9 cellular contexts compared by ENCODE assay signal in the genomic region with DNA sequence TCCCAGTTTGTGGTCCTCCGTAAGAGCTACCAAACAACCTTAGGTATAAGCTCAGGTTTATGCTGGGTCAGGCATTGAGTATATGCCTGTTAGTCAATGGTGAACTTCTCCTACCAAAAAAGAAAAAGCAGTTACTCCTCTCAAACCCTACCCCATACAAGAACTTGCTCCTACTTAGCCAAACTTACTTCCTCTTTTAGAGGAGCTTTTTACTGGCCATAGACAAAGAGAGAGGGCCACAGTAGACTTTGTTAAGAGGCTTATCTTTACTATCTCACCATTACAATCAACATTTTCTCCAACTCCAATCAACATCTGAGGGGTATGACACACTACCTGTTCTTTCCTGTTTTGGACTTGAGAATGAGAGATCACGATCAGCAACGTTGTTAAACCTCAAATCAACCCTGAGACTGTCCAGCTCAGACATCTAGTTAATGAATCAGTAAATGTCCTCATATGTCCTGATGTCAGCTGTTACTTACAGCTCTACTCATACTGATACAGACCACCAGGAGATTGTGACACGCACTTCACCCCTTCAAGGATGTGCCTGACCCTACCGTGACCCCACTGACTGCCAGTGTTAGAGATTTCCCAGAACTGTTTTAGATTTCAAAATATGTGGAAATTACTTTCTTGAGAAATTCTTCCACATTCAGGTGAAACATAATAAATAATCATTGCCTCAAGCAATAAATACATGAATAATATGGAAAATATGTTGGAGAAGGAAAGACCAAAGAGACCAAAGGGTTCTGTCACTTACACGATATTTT. TPM values are rescaled to one million over a fixed set of nuclear protein-coding genes. Genes with fewer than 3 reads are reported as not detected.
DNase-seq lines count a peak whose midpoint lies in the region; TF ChIP-seq lines count a peak whose summit lies in the region.
"Had no signal": no experiment of that assay in that cellular context is flagged by ENCODE, and none has a peak within 500 bp of the region (broad histone marks: within the 10 kb centered on the region; RNA-seq: fewer than 3 reads in every experiment).

No MANE protein-coding gene starts in this region.

- H3K4me1 ChIP-seq in adipocyte (ENCODE audit: control insufficient read depth, insufficient read depth, low read length) (peaks cover 20% of the 10 kb centered on the region), testis (no peaks in the 10 kb centered on the region)
- H3K4me1 ChIP-seq: BLaER1 had no signal

- no peak overlapping the region for H3K9ac ChIP-seq in adipocyte (ENCODE audit: low read length)
- H3K9ac ChIP-seq: BLaER1 had no signal

- H3K27me3 ChIP-seq in adipocyte (replicated peaks; ENCODE audit: control insufficient read depth, insufficient read depth, low read length) (no peaks in the 10 kb centered on the region), testis (no peaks in the 10 kb centered on the region)
- H3K27me3 ChIP-seq: BLaER1 had no signal

- WGBS in testis, 2 donors: 68 to 76% methylated on average over 6 of the region's 6 CpGs

- H3K9me3 ChIP-seq in adipocyte (ENCODE audit: control insufficient read depth, low read length): no peaks in the 10 kb centered on the region
- H3K9me3 ChIP-seq in testis: no peaks in the 10 kb centered on the region
- H3K9me3 ChIP-seq: BLaER1 had no signal

- no peak for TF ChIP-seq POLR2A in testis (IDR thresholded peaks at IDR 0.05)

- intact Hi-C loops in testis (cut with DNase I; ENCODE audit: low total_unique reads): no loop called here

- DNase-seq in activated T-cell treated with anti-CD3 and anti-CD28 coated beads for 48 hours (ENCODE audit: low read depth) (peak; percentile 9), activated T-cell treated with anti-CD3 and anti-CD28 coated beads for 4 hours (no peak), HT-29 (ENCODE audit: low spot score) (peak; percentile 47), adipocyte (ENCODE audit: low read depth) (peak; percentile 15), testis (no peak), NCI-H187 (lab: John Stamatoyannopoulos, UW) (no peak), NCI-H524 treated with DMSO at 0.1 percent for 48 hours (lab: John Stamatoyannopoulos, UW) (no peak)
- DNase-seq in stimulated activated CD8-positive, alpha-beta memory T cell treated with anti-CD3 and anti-CD28 coated beads, Interleukin-7, amount 100 ng/mL, for 24 hours (ENCODE audit: low read depth): peak; percentile 27

- H3K27ac ChIP-seq in testis: no peak overlapping the region
- H3K27ac ChIP-seq: BLaER1 had no signal

- H3K4me3 ChIP-seq in adipocyte (ENCODE audit: low read length) (peak overlapping the region; percentile 41), testis (no peak overlapping the region)
- H3K4me3 ChIP-seq: BLaER1 had no signal

- H3K36me3 ChIP-seq in adipocyte (ENCODE audit: control insufficient read depth, insufficient read depth, low read length, severe bottlenecking): no peaks in the 10 kb centered on the region
- no peaks in the 10 kb centered on the region for H3K36me3 ChIP-seq in testis (ENCODE audit: low read depth, missing control alignments)
- H3K36me3 ChIP-seq: BLaER1 had no signal

- no peak for TF ChIP-seq CTCF in testis (IDR thresholded peaks at IDR 0.05)

RNA-seq across cellular contexts. Expression of a gene that starts 18.4 kb away (rescaled TPM):
- total RNA-seq in HT-29 (2014; rRNA removed; shearing (Covaris generic)): 9.8 and 12.5 TPM in 2 replicates
- 10 to 100 TPM; 33.9 to 38.0 TPM for total RNA-seq in testis
- polyA plus RNA-seq in testis (ENCODE audit: insufficient read depth, low read depth, low replicate concordance): 10.0 TPM

Comparison
In these comparisons a context has a peak if more than half of its experiments do, and no peak if none do; other contexts are left out.
1. DNase-seq: peak in activated T-cell treated with anti-CD3 and anti-CD28 coated beads for 48 hours (single experiment), HT-29 (single experiment), adipocyte (single experiment) and stimulated activated CD8-positive, alpha-beta memory T cell treated with anti-CD3 and anti-CD28 coated beads, Interleukin-7, amount 100 ng/mL, for 24 hours (single experiment); none in activated T-cell treated with anti-CD3 and anti-CD28 coated beads for 4 hours (single experiment), testis (single experiment), NCI-H187 (0 of 2) and NCI-H524 treated with DMSO at 0.1 percent for 48 hours (single experiment).